1 cellular context compared by ENCODE assay signal in the genomic region with DNA sequence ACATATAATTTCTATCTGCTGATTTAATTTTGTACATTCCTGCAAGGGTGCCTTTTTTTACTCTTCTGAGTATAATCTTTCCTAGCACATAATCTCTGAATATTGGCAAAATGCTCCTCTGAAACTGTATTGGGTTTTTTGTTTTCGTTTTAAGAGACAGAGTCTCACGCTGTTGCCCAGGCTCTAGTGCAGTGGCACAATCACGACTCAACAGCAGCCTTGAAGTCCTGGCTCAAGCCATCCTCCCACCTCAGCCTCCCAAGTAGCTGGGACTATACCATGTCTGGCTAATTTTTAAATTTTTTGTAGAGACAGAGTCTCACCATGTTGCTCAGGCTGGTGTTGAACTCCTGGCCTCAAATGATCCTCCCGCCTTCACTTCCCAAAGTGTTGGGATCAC.
TF ChIP-seq lines count a peak whose summit lies in the region.

No MANE protein-coding gene starts in this region.

TF ChIP-seq in GM12878, 131 proteins besides CTCF, POLR2A, EP300 and RAD21 (continued from another document):
- TF ChIP-seq, protein P1, sequence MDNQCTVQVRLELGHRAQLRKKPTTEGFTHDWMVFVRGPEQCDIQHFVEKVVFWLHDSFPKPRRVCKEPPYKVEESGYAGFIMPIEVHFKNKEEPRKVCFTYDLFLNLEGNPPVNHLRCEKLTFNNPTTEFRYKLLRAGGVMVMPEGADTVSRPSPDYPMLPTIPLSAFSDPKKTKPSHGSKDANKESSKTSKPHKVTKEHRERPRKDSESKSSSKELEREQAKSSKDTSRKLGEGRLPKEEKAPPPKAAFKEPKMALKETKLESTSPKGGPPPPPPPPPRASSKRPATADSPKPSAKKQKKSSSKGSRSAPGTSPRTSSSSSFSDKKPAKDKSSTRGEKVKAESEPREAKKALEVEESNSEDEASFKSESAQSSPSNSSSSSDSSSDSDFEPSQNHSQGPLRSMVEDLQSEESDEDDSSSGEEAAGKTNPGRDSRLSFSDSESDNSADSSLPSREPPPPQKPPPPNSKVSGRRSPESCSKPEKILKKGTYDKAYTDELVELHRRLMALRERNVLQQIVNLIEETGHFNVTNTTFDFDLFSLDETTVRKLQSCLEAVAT (IDR thresholded peaks at IDR 0.05), result peak; percentile 72
